1 cellular context compared by ENCODE assay signal in the genomic region with DNA sequence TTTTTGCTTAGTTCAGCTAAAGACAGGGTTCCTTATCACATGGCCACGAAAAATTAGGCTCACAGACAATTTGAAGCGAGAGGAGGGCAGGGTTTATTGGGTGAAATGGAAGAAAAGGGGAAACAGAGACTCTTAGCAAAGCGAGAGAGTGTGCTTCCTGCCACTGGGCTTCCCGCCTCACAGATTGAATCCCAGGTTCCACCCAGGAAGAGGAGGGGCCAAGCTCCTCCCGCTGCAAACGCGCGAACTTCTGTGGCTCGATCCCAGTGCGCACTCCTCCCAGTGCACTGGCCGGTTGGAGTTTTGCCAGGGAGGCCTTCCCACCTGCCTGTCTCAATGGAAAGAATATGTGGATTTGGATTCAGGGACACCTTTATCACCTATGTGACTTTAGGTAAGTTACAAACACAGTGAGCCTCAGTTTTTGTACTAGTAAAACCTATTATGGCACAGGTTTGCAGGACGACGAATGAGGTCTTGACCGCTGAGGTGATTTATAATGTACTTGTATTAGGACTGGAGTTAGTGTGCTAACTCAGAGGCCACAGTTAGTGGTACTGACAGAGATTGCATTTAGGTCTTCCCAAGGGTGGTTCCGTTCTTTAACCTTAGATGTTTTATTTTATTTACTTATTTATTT.
TF ChIP-seq lines count a peak whose summit lies in the region.

No MANE protein-coding gene starts in this region.

TF ChIP-seq in K562, 482 proteins besides CTCF, POLR2A, EP300 and RAD21 (continues in another document):
- TF ChIP-seq RNF2 (IDR thresholded peaks at IDR 0.05) (0 out of 2 replicates have a peak, but pooled peaks have one; percentile 18), MAZ (CRISPR knock-in tag; conservative IDR thresholded peaks at IDR 0.05 in 1 of 2, IDR thresholded peaks at IDR 0.05 in 1 of 2) (0 out of 4 replicates have a peak, but pooled peaks have one; percentile 19 to 20), L3MBTL2 (IDR thresholded peaks at IDR 0.05) (peak; percentile 92), JUND (IDR thresholded peaks at IDR 0.05; ENCODE audit: borderline replicate concordance, low read depth, low read length) (no peak), JUND (tag; IDR thresholded peaks at IDR 0.05; ENCODE audit: borderline replicate concordance, low read depth, low read length) (peak; percentile 42; the same call in 1 of the 3 replicates), TARDBP (IDR thresholded peaks at IDR 0.05) (no peak), HCFC1 (IDR thresholded peaks at IDR 0.05; ENCODE audit: low read depth, low read length) (no peak), PTTG1 (tag; IDR thresholded peaks at IDR 0.05; ENCODE audit: low read depth) (no peak), ZKSCAN8 (CRISPR knock-in tag; IDR thresholded peaks at IDR 0.05) (no peak), CXXC5 (CRISPR knock-in tag; IDR thresholded peaks at IDR 0.05) (peak; percentile 24; the same call in 1 of the 2 replicates), ZBTB8A (IDR thresholded peaks at IDR 0.05; ENCODE audit: partially characterized antibody) (no peak), EP400 (IDR thresholded peaks at IDR 0.05) (peak; percentile 20; the same call in 1 of the 2 replicates), E2F3 (CRISPR knock-in tag; IDR thresholded peaks at IDR 0.05) (peak; percentile 75), RBFOX2 (IDR thresholded peaks at IDR 0.05; ENCODE audit: low read depth, low read length) (peak; percentile 61), ELF1 (tag; IDR thresholded peaks at IDR 0.05) (peak; percentile 62), ELF2 (CRISPR knock-in tag; IDR thresholded peaks at IDR 0.05) (0 out of 2 replicates have a peak, but pooled peaks have one; percentile 12), GABPA (tag; conservative IDR thresholded peaks at IDR 0.05; ENCODE audit: low read depth) (peak; percentile 90), TEAD4 (IDR thresholded peaks at IDR 0.05; ENCODE audit: low read length) (0 out of 2 replicates have a peak, but pooled peaks have one; percentile 6), TEAD4 (CRISPR knock-in tag; IDR thresholded peaks at IDR 0.05; ENCODE audit: borderline replicate concordance) (no peak), NRF1 (conservative IDR thresholded peaks at IDR 0.05 in 1 of 2, IDR thresholded peaks at IDR 0.05 in 1 of 2) (peak; percentile 65 to 69; a peak in 3 of 4 replicates), ZNF316 (IDR thresholded peaks at IDR 0.05) (0 out of 2 replicates have a peak, but pooled peaks have one; percentile 16), ZNF133 (CRISPR knock-in tag; IDR thresholded peaks at IDR 0.05) (no peak), HDAC1 (IDR thresholded peaks at IDR 0.05) (no peak), HNRNPK (IDR thresholded peaks at IDR 0.05; ENCODE audit: low read depth, low read length, poor library complexity, severe bottlenecking) (no peak)
- TF ChIP-seq, protein P1, sequence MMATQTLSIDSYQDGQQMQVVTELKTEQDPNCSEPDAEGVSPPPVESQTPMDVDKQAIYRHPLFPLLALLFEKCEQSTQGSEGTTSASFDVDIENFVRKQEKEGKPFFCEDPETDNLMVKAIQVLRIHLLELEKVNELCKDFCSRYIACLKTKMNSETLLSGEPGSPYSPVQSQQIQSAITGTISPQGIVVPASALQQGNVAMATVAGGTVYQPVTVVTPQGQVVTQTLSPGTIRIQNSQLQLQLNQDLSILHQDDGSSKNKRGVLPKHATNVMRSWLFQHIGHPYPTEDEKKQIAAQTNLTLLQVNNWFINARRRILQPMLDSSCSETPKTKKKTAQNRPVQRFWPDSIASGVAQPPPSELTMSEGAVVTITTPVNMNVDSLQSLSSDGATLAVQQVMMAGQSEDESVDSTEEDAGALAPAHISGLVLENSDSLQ (IDR thresholded peaks at IDR 0.05), result peak; percentile 53; the same call in 1 of the 2 replicates
- TF ChIP-seq, protein P2, sequence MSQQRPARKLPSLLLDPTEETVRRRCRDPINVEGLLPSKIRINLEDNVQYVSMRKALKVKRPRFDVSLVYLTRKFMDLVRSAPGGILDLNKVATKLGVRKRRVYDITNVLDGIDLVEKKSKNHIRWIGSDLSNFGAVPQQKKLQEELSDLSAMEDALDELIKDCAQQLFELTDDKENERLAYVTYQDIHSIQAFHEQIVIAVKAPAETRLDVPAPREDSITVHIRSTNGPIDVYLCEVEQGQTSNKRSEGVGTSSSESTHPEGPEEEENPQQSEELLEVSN (IDR thresholded peaks at IDR 0.05; ENCODE audit: borderline replicate concordance in 1 of 2, extremely low read depth in 1 of 2, insufficient read depth in 1 of 2, insufficient read length in 1 of 2, low read depth in 1 of 2, low read length in 1 of 2, poor library complexity in 1 of 2, severe bottlenecking in 1 of 2), result peak; percentile 88 to 92
- TF ChIP-seq, protein P3, sequence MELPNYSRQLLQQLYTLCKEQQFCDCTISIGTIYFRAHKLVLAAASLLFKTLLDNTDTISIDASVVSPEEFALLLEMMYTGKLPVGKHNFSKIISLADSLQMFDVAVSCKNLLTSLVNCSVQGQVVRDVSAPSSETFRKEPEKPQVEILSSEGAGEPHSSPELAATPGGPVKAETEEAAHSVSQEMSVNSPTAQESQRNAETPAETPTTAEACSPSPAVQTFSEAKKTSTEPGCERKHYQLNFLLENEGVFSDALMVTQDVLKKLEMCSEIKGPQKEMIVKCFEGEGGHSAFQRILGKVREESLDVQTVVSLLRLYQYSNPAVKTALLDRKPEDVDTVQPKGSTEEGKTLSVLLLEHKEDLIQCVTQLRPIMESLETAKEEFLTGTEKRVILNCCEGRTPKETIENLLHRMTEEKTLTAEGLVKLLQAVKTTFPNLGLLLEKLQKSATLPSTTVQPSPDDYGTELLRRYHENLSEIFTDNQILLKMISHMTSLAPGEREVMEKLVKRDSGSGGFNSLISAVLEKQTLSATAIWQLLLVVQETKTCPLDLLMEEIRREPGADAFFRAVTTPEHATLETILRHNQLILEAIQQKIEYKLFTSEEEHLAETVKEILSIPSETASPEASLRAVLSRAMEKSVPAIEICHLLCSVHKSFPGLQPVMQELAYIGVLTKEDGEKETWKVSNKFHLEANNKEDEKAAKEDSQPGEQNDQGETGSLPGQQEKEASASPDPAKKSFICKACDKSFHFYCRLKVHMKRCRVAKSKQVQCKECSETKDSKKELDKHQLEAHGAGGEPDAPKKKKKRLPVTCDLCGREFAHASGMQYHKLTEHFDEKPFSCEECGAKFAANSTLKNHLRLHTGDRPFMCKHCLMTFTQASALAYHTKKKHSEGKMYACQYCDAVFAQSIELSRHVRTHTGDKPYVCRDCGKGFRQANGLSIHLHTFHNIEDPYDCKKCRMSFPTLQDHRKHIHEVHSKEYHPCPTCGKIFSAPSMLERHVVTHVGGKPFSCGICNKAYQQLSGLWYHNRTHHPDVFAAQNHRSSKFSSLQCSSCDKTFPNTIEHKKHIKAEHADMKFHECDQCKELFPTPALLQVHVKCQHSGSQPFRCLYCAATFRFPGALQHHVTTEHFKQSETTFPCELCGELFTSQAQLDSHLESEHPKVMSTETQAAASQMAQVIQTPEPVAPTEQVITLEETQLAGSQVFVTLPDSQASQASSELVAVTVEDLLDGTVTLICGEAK (IDR thresholded peaks at IDR 0.05), result peak; percentile 43; the same call in 1 of the 2 replicates
- TF ChIP-seq, protein P3 (CRISPR knock-in tag; IDR thresholded peaks at IDR 0.05), result no peak
- TF ChIP-seq, protein P4, sequence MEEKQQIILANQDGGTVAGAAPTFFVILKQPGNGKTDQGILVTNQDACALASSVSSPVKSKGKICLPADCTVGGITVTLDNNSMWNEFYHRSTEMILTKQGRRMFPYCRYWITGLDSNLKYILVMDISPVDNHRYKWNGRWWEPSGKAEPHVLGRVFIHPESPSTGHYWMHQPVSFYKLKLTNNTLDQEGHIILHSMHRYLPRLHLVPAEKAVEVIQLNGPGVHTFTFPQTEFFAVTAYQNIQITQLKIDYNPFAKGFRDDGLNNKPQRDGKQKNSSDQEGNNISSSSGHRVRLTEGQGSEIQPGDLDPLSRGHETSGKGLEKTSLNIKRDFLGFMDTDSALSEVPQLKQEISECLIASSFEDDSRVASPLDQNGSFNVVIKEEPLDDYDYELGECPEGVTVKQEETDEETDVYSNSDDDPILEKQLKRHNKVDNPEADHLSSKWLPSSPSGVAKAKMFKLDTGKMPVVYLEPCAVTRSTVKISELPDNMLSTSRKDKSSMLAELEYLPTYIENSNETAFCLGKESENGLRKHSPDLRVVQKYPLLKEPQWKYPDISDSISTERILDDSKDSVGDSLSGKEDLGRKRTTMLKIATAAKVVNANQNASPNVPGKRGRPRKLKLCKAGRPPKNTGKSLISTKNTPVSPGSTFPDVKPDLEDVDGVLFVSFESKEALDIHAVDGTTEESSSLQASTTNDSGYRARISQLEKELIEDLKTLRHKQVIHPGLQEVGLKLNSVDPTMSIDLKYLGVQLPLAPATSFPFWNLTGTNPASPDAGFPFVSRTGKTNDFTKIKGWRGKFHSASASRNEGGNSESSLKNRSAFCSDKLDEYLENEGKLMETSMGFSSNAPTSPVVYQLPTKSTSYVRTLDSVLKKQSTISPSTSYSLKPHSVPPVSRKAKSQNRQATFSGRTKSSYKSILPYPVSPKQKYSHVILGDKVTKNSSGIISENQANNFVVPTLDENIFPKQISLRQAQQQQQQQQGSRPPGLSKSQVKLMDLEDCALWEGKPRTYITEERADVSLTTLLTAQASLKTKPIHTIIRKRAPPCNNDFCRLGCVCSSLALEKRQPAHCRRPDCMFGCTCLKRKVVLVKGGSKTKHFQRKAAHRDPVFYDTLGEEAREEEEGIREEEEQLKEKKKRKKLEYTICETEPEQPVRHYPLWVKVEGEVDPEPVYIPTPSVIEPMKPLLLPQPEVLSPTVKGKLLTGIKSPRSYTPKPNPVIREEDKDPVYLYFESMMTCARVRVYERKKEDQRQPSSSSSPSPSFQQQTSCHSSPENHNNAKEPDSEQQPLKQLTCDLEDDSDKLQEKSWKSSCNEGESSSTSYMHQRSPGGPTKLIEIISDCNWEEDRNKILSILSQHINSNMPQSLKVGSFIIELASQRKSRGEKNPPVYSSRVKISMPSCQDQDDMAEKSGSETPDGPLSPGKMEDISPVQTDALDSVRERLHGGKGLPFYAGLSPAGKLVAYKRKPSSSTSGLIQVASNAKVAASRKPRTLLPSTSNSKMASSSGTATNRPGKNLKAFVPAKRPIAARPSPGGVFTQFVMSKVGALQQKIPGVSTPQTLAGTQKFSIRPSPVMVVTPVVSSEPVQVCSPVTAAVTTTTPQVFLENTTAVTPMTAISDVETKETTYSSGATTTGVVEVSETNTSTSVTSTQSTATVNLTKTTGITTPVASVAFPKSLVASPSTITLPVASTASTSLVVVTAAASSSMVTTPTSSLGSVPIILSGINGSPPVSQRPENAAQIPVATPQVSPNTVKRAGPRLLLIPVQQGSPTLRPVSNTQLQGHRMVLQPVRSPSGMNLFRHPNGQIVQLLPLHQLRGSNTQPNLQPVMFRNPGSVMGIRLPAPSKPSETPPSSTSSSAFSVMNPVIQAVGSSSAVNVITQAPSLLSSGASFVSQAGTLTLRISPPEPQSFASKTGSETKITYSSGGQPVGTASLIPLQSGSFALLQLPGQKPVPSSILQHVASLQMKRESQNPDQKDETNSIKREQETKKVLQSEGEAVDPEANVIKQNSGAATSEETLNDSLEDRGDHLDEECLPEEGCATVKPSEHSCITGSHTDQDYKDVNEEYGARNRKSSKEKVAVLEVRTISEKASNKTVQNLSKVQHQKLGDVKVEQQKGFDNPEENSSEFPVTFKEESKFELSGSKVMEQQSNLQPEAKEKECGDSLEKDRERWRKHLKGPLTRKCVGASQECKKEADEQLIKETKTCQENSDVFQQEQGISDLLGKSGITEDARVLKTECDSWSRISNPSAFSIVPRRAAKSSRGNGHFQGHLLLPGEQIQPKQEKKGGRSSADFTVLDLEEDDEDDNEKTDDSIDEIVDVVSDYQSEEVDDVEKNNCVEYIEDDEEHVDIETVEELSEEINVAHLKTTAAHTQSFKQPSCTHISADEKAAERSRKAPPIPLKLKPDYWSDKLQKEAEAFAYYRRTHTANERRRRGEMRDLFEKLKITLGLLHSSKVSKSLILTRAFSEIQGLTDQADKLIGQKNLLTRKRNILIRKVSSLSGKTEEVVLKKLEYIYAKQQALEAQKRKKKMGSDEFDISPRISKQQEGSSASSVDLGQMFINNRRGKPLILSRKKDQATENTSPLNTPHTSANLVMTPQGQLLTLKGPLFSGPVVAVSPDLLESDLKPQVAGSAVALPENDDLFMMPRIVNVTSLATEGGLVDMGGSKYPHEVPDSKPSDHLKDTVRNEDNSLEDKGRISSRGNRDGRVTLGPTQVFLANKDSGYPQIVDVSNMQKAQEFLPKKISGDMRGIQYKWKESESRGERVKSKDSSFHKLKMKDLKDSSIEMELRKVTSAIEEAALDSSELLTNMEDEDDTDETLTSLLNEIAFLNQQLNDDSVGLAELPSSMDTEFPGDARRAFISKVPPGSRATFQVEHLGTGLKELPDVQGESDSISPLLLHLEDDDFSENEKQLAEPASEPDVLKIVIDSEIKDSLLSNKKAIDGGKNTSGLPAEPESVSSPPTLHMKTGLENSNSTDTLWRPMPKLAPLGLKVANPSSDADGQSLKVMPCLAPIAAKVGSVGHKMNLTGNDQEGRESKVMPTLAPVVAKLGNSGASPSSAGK (IDR thresholded peaks at IDR 0.05), result peak; percentile 84
